ENCODE assay signal across 12 cellular contexts in the genomic region with DNA sequence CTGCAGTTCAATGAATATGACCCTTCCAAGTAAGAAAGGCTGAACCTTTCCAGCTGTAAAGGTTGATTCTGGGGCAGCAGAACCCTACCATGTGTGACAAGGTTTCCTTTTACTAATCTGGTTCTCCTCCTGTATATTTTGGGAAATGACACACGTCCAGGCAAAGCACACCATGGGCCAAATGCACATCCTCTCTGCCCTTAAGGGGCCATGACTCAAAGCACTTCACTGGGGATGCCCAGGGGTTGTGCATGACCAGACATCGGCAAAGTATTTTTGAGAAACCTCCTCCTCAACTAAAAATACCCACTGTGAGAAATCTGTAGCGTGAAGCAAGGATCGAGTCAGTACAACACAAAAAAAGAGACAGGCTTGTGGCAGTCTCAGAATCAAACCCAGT.
DNase-seq lines count a peak whose midpoint lies in the region; ATAC-seq, FAIRE-seq and TF ChIP-seq lines count a peak whose summit lies in the region.
"Had no signal": no experiment of that assay in that cellular context is flagged by ENCODE, and none has a peak within 500 bp of the region (broad histone marks: within the 10 kb centered on the region; RNA-seq: fewer than 3 reads in every experiment).

No MANE protein-coding gene starts in this region.

- H4K20me1 ChIP-seq in PC-3 (ENCODE audit: low read length), result no peaks in the 10 kb centered on the region

- H3K9ac ChIP-seq in PC-3 (ENCODE audit: low read length), result no peak overlapping the region

- POLR2A ChIA-PET in CD4-positive, alpha-beta T cell (lab: Charles Lee), result no interaction called here
- POLR2A ChIA-PET in PC-3 (lab: Charles Lee; ENCODE audit: unreplicated experiment) (interaction anchor here (0.6 kb wide), 1 partner anchor 299 kb away, joined by 4 read pairs; no protein-coding TSS in a partner anchor), WTC11 (lab: Charles Lee) (no interaction called here)

- H3K27me3 ChIP-seq in CD4-positive, alpha-beta T cell (ENCODE audit: control insufficient read depth, insufficient read depth, low read length), result no peaks in the 10 kb centered on the region
- H3K27me3 ChIP-seq in PC-3 (ENCODE audit: low read length), result no peaks in the 10 kb centered on the region

- DNase-seq in CD4-positive, alpha-beta T cell, result no peak
- DNase-seq in PC-3 (peak; percentile 15), islet precursor cell (peak; percentile 56), hypothalamus (lab: John Stamatoyannopoulos, UW) (no peak), GM12892 (ENCODE audit: insufficient read length) (no peak), WTC11 (ENCODE audit: low spot score) (no peak)
- DNase-seq: Calu3, erythroblast, H7 had no signal

- H3K27me3 Mint-ChIP-seq in CD4-positive, alpha-beta T cell, result no peaks in the 10 kb centered on the region
- H3K27me3 Mint-ChIP-seq in WTC11 (ENCODE audit: low read depth), result no peaks in the 10 kb centered on the region

- H3K36me3 Mint-ChIP-seq in CD4-positive, alpha-beta T cell (ENCODE audit: low read depth), result peaks cover 45% of the 10 kb centered on the region
- no peaks in the 10 kb centered on the region for H3K36me3 Mint-ChIP-seq in WTC11

- CTCF ChIA-PET in CD4-positive, alpha-beta T cell (lab: Charles Lee), result interaction anchor here (0.8 kb wide), 1 partner anchor 12 kb away, joined by 3 read pairs; no protein-coding TSS in a partner anchor
- CTCF ChIA-PET in PC-3 (lab: Charles Lee) (no interaction called here), WTC11 (lab: Charles Lee) (no interaction called here)

- ATAC-seq in CD4-positive, alpha-beta T cell (ENCODE audit: poor library complexity), result no peak
- ATAC-seq in GM18867 (IDR thresholded peaks at IDR 0.05; ENCODE audit: unreplicated experiment), result peak; percentile 66
- no peak for ATAC-seq in PC-3
- ATAC-seq in HG03342 (IDR thresholded peaks at IDR 0.05; ENCODE audit: unreplicated experiment), result no peak
- no peak for ATAC-seq in WTC11

- H3K36me3 ChIP-seq in PC-3 (ENCODE audit: low read depth, low read length), result no peaks in the 10 kb centered on the region

- H3K4me1 Mint-ChIP-seq in CD4-positive, alpha-beta T cell (ENCODE audit: low read depth), result peaks cover 78% of the 10 kb centered on the region
- H3K4me1 Mint-ChIP-seq in WTC11, result no peaks in the 10 kb centered on the region

- FAIRE-seq in GM12892 (lab: Jason Lieb, UNC), result no peak
- FAIRE-seq: TTC549 had no signal

- no peaks in the 10 kb centered on the region for H3K9me2 ChIP-seq in PC-3 (replicated peaks; ENCODE audit: low read length)

- H3K27ac ChIP-seq in CD4-positive, alpha-beta T cell (ENCODE audit: low read depth, low read length), result no peak overlapping the region
- no peak overlapping the region for H3K27ac ChIP-seq in PC-3 (ENCODE audit: low read length)

- H3K79me2 ChIP-seq in PC-3 (ENCODE audit: low read length), result no peaks in the 10 kb centered on the region

- intact Hi-C loops in CD4-positive, alpha-beta T cell (cut with DNase I, micrococcal nuclease), result no loop called here
- intact Hi-C loops in PC-3 (cut with micrococcal nuclease), result no loop called here

- H3K27ac Mint-ChIP-seq in CD4-positive, alpha-beta T cell, result peak overlapping the region; percentile 59
- H3K27ac Mint-ChIP-seq in WTC11, result no peak overlapping the region

- H3K9me3 Mint-ChIP-seq in CD4-positive, alpha-beta T cell, result no peaks in the 10 kb centered on the region
- H3K9me3 Mint-ChIP-seq in WTC11, result peaks cover 4% of the 10 kb centered on the region

- no peak overlapping the region for H3K4me3 ChIP-seq in PC-3 (ENCODE audit: low read length)

- BruUV-seq in PC-3 (replicated peaks; lab: Mats Ljungman, UMichigan), result no TSS peak

- no peaks in the 10 kb centered on the region for H3F3A ChIP-seq in PC-3 (ENCODE audit: low read length, unreplicated experiment)

- no peaks in the 10 kb centered on the region for H3K9me3 ChIP-seq in CD4-positive, alpha-beta T cell (ENCODE audit: control insufficient read depth, low read length)
- H3K9me3 ChIP-seq in PC-3 (ENCODE audit: low read length), result no peaks in the 10 kb centered on the region

- no peaks in the 10 kb centered on the region for H3K4me1 ChIP-seq in PC-3 (ENCODE audit: insufficient read depth, low read length)

- TF ChIP-seq CTCF in CD4-positive, alpha-beta T cell (IDR thresholded peaks at IDR 0.05), result no peak
- TF ChIP-seq CTCF in PC-3 (conservative IDR thresholded peaks at IDR 0.05; ENCODE audit: low read depth, low read length), result no peak
- no peak for TF ChIP-seq CTCF in WTC11 (IDR thresholded peaks at IDR 0.05)

- no peak overlapping the region for H3K4me3 Mint-ChIP-seq in CD4-positive, alpha-beta T cell
- no peak overlapping the region for H3K4me3 Mint-ChIP-seq in WTC11

- H3K4me2 ChIP-seq in PC-3 (ENCODE audit: low read length), result no peak overlapping the region

- H2AFZ ChIP-seq in PC-3 (ENCODE audit: low read length), result no peak overlapping the region

- TF ChIP-seq POLR2A in GM12892 (IDR thresholded peaks at IDR 0.05; ENCODE audit: low read depth, low read length), result no peak

TF ChIP-seq in WTC11, 78 proteins besides CTCF, POLR2A, EP300 and RAD21:
- TF ChIP-seq CBFB (CRISPR knock-in tag; IDR thresholded peaks at IDR 0.05; ENCODE audit: low read depth), result no peak
- no peak for TF ChIP-seq ZBTB21 (CRISPR knock-in tag; IDR thresholded peaks at IDR 0.05; ENCODE audit: borderline replicate concordance)
- TF ChIP-seq, protein P1, sequence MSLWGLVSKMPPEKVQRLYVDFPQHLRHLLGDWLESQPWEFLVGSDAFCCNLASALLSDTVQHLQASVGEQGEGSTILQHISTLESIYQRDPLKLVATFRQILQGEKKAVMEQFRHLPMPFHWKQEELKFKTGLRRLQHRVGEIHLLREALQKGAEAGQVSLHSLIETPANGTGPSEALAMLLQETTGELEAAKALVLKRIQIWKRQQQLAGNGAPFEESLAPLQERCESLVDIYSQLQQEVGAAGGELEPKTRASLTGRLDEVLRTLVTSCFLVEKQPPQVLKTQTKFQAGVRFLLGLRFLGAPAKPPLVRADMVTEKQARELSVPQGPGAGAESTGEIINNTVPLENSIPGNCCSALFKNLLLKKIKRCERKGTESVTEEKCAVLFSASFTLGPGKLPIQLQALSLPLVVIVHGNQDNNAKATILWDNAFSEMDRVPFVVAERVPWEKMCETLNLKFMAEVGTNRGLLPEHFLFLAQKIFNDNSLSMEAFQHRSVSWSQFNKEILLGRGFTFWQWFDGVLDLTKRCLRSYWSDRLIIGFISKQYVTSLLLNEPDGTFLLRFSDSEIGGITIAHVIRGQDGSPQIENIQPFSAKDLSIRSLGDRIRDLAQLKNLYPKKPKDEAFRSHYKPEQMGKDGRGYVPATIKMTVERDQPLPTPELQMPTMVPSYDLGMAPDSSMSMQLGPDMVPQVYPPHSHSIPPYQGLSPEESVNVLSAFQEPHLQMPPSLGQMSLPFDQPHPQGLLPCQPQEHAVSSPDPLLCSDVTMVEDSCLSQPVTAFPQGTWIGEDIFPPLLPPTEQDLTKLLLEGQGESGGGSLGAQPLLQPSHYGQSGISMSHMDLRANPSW (CRISPR knock-in tag; conservative IDR thresholded peaks at IDR 0.05; ENCODE audit: low read depth), result no peak
- no peak for TF ChIP-seq RELA (CRISPR knock-in tag; IDR thresholded peaks at IDR 0.05; ENCODE audit: borderline replicate concordance)
- TF ChIP-seq TEAD1 (CRISPR knock-in tag; IDR thresholded peaks at IDR 0.05), result no peak
- TF ChIP-seq, protein P2, sequence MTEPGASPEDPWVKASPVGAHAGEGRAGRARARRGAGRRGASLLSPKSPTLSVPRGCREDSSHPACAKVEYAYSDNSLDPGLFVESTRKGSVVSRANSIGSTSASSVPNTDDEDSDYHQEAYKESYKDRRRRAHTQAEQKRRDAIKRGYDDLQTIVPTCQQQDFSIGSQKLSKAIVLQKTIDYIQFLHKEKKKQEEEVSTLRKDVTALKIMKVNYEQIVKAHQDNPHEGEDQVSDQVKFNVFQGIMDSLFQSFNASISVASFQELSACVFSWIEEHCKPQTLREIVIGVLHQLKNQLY (CRISPR knock-in tag; IDR thresholded peaks at IDR 0.05), result no peak
- TF ChIP-seq NR2C2 (CRISPR knock-in tag; IDR thresholded peaks at IDR 0.05), result no peak
- TF ChIP-seq, protein P3, sequence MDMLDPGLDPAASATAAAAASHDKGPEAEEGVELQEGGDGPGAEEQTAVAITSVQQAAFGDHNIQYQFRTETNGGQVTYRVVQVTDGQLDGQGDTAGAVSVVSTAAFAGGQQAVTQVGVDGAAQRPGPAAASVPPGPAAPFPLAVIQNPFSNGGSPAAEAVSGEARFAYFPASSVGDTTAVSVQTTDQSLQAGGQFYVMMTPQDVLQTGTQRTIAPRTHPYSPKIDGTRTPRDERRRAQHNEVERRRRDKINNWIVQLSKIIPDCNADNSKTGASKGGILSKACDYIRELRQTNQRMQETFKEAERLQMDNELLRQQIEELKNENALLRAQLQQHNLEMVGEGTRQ (CRISPR knock-in tag; IDR thresholded peaks at IDR 0.05), result no peak
- no peak for TF ChIP-seq GRHL2 (CRISPR knock-in tag; IDR thresholded peaks at IDR 0.05; ENCODE audit: insufficient replicate concordance, severe bottlenecking)

Comparison
In these comparisons a context has a peak if more than half of its experiments do, and no peak if none do; other contexts are left out.
1. DNase-seq: peak in PC-3 (single experiment) and islet precursor cell (single experiment); none in CD4-positive, alpha-beta T cell (0 of 10), hypothalamus (0 of 51), GM12892 (single experiment) and WTC11 (single experiment).